Comparison of ENCODE assay signal across 27 cellular contexts in the genomic region with DNA sequence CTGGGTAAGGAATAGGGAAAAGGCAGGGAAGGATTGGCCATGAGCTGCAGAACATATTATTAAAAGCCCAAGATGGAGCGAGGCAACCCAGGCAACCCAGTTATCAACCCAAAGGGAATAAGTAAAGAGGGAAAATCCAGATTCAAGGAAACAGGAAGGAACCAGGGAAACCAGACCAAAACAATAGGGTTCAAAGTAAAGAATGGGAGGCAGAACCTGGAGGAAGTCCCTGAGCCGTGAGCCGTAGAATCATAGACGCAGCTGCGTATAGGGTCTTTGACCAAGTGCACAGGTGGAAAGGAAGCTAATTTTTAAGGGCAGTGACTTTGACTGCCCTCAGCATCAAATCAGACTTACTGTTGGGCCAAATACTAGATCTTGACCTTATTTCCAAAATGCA.
"Had no signal": no experiment of that assay in that cellular context is flagged by ENCODE, and none has a peak within 500 bp of the region (broad histone marks: within the 10 kb centered on the region; RNA-seq: fewer than 3 reads in every experiment).

No MANE protein-coding gene starts in this region.

- H3K4me1 ChIP-seq: adrenal gland, body of pancreas, breast epithelium, SJCRH30 had no signal

- FAIRE-seq: astrocyte, K562 had no signal

- H3K9me3 ChIP-seq: adrenal gland, body of pancreas, breast epithelium had no signal

- H3K36me3 ChIP-seq: adrenal gland, breast epithelium, SJCRH30, WERI-Rb-1 had no signal

- H3K4me3 ChIP-seq: adrenal gland, body of pancreas, breast epithelium, K562, SJCRH30, SK-N-MC had no signal

- H3K27ac ChIP-seq: adrenal gland, body of pancreas, breast epithelium, SJCRH30, SK-N-MC, WERI-Rb-1 had no signal

- H3K27me3 ChIP-seq: adrenal gland, body of pancreas, breast epithelium, SJCRH30 had no signal

- DNase-seq: activated CD4-positive, alpha-beta memory T cell treated with anti-CD3 and anti-CD28 coated beads, Interleukin-2, amount 10 ng/mL, durations not matched to agents 7 days and 5 days; activated CD4-positive, alpha-beta T cell treated with anti-CD3 and anti-CD28 coated beads for 1 hour; activated CD4-positive, alpha-beta T cell treated with anti-CD3 and anti-CD28 coated beads for 48 hours; activated CD4-positive, CD25-positive, alpha-beta regulatory T cell; activated CD8-positive, alpha-beta memory T cell treated with anti-CD3 and anti-CD28 coated beads for 24 hours; activated CD8-positive, alpha-beta memory T cell treated with anti-CD3 and anti-CD28 coated beads, Interleukin-2, amount 10 ng/mL, durations not matched to agents 7 days and 5 days; activated CD8-positive, alpha-beta memory T cell treated with anti-CD3 and anti-CD28 coated beads, Interleukin-2, amount 50 U/mL, for 48 hours; activated effector memory CD4-positive, alpha-beta T cell treated with anti-CD3 and anti-CD28 coated beads, Interleukin-2, amount 50 U/mL, for 16 hours; activated naive CD4-positive, alpha-beta T cell treated with Interleukin-2 at 50 U/mL for 16 hours; activated T-cell treated with anti-CD3 and anti-CD28 coated beads, Interleukin-2, amount 50 U/mL, for 48 hours; adrenal gland; body of pancreas; caudate nucleus; NCI-H1105; NCI-H1417 treated with DMSO at 0.1 percent for 48 hours; NCI-H1694 treated with DMSO at 0.1 percent for 48 hours; NCI-H2029; NCI-H345; NCI-H524 treated with DMSO at 0.1 percent for 48 hours; SHP77; SJCRH30; T1000; WERI-Rb-1 had no signal
